ENCODE assay signal across 9 cellular contexts in the genomic region with DNA sequence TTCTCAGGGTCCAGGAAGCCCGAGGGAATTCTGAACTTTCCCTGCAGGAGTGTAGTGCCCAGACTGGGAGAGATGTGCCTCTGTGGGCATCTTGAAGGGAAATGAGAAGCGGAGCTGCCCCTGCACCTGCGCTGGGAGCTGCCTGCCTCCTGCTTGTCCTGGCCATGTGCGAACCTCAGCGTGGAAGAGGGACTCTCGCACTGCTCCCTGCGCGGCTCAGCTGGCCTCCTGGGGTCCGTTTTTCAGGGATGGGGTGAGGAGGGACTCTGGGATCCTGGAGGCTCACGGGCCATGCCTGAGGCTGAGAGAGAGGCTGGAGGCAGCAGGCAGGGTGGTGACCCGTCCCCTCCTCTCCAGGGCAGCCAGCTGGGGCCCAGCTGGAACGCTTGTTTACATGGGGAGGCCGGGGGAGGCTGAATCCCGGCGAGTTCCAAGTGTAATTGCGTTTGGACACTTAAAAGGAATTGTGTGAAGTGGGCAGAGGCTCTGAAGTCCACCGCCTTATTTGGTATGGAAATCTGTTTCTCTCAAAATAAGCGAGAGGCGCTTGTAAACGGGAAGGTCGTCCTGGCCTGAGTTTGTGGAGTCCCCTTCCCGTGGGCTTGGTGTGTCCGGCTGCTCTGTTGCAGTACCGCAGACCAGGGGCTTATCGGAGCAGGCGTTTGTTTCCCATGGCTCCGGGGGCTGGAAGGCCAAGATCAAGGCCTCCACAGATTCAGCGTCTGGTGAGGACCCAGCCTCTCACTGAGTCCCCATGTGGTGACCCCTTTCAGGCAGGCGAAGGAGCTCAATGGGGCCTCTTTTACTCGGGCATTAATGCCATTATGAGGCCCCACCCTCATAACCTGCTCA. TPM values are rescaled to one million over a fixed set of nuclear protein-coding genes. Genes with fewer than 3 reads are reported as not detected.
DNase-seq lines count a peak whose midpoint lies in the region; ATAC-seq and TF ChIP-seq lines count a peak whose summit lies in the region.
"Had no signal": no experiment of that assay in that cellular context is flagged by ENCODE, and none has a peak within 500 bp of the region (broad histone marks: within the 10 kb centered on the region; RNA-seq: fewer than 3 reads in every experiment).

No MANE protein-coding gene starts in this region.

- TF ChIP-seq CTCF in left lung (IDR thresholded peaks at IDR 0.05) (no peak), thyroid gland (IDR thresholded peaks at IDR 0.05) (no peak)

- ATAC-seq in left lung = peak; percentile 4
- ATAC-seq in naive thymus-derived CD4-positive, alpha-beta T cell = no peak

- TF ChIP-seq POLR2A in thyroid gland (IDR thresholded peaks at IDR 0.05) = no peak

- no peaks in the 10 kb centered on the region for H3K36me3 Mint-ChIP-seq in naive thymus-derived CD4-positive, alpha-beta T cell

- H3K36me3 ChIP-seq in MG63 (no peaks in the 10 kb centered on the region), left lung (no peaks in the 10 kb centered on the region), thyroid gland (no peaks in the 10 kb centered on the region)
- H3K36me3 ChIP-seq in naive thymus-derived CD4-positive, alpha-beta T cell (ENCODE audit: control insufficient read depth in 2 of 3, insufficient read depth in 3 of 3, low read length in 3 of 3) = no peaks in the 10 kb centered on the region

- POLR2A ChIA-PET in naive thymus-derived CD4-positive, alpha-beta T cell (lab: Charles Lee) = no interaction called here

- H3K27ac ChIP-seq in cingulate gyrus (ENCODE audit: low read depth, low read length) (peak overlapping the region; percentile 69), left lung (peak overlapping the region; percentile 2 to 72), thyroid gland (peak overlapping the region in 2 of 3 donors; percentile 29 to 54)
- no peak overlapping the region for H3K27ac ChIP-seq in naive thymus-derived CD4-positive, alpha-beta T cell (ENCODE audit: low read depth, low read length)

- DNase-seq in MG63 (peak; percentile 47), left lung (peak in 1 of 2 donors; percentile 75), thyroid gland (no peak), NCI-H1048 (lab: John Stamatoyannopoulos, UW) (no peak)
- DNase-seq in activated CD8-positive, alpha-beta memory T cell treated with anti-CD3 and anti-CD28 coated beads for 24 hours = no peak
- no peak for DNase-seq in naive thymus-derived CD4-positive, alpha-beta T cell
- DNase-seq: NCI-H187 had no signal

- H3K27me3 ChIP-seq in MG63 (no peaks in the 10 kb centered on the region), left lung (peaks cover 14 to 63% of the 10 kb centered on the region in 2 donors), thyroid gland (peaks cover 4% of the 10 kb centered on the region)
- H3K27me3 ChIP-seq in naive thymus-derived CD4-positive, alpha-beta T cell (ENCODE audit: control insufficient read depth in 2 of 2, insufficient read depth in 2 of 2, low read length in 2 of 2) = peaks cover 0 to 12% of the 10 kb centered on the region in 2 donors

- H3K4me3 ChIP-seq in MG63 (no peak overlapping the region), left lung (no peak overlapping the region), thyroid gland (replicated peaks in 1 of 3) (no peak overlapping the region)
- no peak overlapping the region for H3K4me3 ChIP-seq in naive thymus-derived CD4-positive, alpha-beta T cell (ENCODE audit: low read length)

- no peak overlapping the region for H3K4me3 Mint-ChIP-seq in naive thymus-derived CD4-positive, alpha-beta T cell

- H3K9me3 Mint-ChIP-seq in naive thymus-derived CD4-positive, alpha-beta T cell = no peaks in the 10 kb centered on the region

- H3K4me1 Mint-ChIP-seq in naive thymus-derived CD4-positive, alpha-beta T cell = peaks cover 0 to 11% (median 6%) of the 10 kb centered on the region in 7 donors

- peak overlapping the region in 1 of 9 donors; percentile 31 for H3K27ac Mint-ChIP-seq in naive thymus-derived CD4-positive, alpha-beta T cell

- intact Hi-C loops in left lung (cut with DNase I) (no loop called here), thyroid gland (cut with DNase I) (no loop called here)
- intact Hi-C loops in naive thymus-derived CD4-positive, alpha-beta T cell (cut with micrococcal nuclease) = no loop called here

- CTCF ChIA-PET in naive thymus-derived CD4-positive, alpha-beta T cell (lab: Charles Lee) = interaction anchor here (0.5 kb wide), 1 partner anchor 138 kb away, joined by 3 read pairs; no protein-coding TSS in a partner anchor

- H3K9me3 ChIP-seq in MG63 = no peaks in the 10 kb centered on the region
- H3K9me3 ChIP-seq in left lung = no peaks in the 10 kb centered on the region
- no peaks in the 10 kb centered on the region for H3K9me3 ChIP-seq in thyroid gland
- no peaks in the 10 kb centered on the region for H3K9me3 ChIP-seq in naive thymus-derived CD4-positive, alpha-beta T cell (ENCODE audit: control insufficient read depth in 2 of 3, low read length in 3 of 3)

- H3K27me3 Mint-ChIP-seq in naive thymus-derived CD4-positive, alpha-beta T cell = peaks cover 9 to 35% (median 16%) of the 10 kb centered on the region in 5 donors

- H3K4me1 ChIP-seq in left lung (peaks cover 7 to 33% of the 10 kb centered on the region in 2 donors), thyroid gland (peaks cover 0 to 22% of the 10 kb centered on the region in 2 donors)
- no peaks in the 10 kb centered on the region for H3K4me1 ChIP-seq in naive thymus-derived CD4-positive, alpha-beta T cell (ENCODE audit: control insufficient read depth in 2 of 2, insufficient read depth in 2 of 2, low read length in 2 of 2)

- 66 to 74% methylated on average over 21 to 22 of the region's 30 CpGs for WGBS in thyroid gland, 2 donors

RNA-seq across cellular contexts. Expression of a gene that starts 1.3 kb away (rescaled TPM):
- total RNA-seq in MG63 (2014; rRNA removed; shearing (Covaris generic); ENCODE audit: low replicate concordance) = 2.0 TPM in 1 of 2 replicates, not detected in the other
- total RNA-seq in left lung (10 to 100 TPM; 12.6 to 22.6 TPM), thyroid gland (1 to 10 TPM; 5.0 to 7.6 (median 6.6) TPM)
- total RNA-seq in naive thymus-derived CD4-positive, alpha-beta T cell = not detected
- polyA plus RNA-seq in naive thymus-derived CD4-positive, alpha-beta T cell = not detected
- polyA plus RNA-seq: neural cell had no signal

RNA-seq across cellular contexts. Expression of a gene that starts 33.5 kb away (rescaled TPM):
- not detected in 2 replicates for total RNA-seq in MG63 (2014; rRNA removed; shearing (Covaris generic); ENCODE audit: low replicate concordance)
- total RNA-seq in left lung (not detected), thyroid gland (not detected)
- total RNA-seq in naive thymus-derived CD4-positive, alpha-beta T cell = not detected
- polyA plus RNA-seq in naive thymus-derived CD4-positive, alpha-beta T cell = under 1 TPM in 1 of 2 donors, not detected in 1; 0.25 TPM
- polyA plus RNA-seq: neural cell had no signal

RNA-seq across cellular contexts. Expression of a gene that starts 34.4 kb away (rescaled TPM):
- 2.4 and 5.4 TPM in 2 replicates for total RNA-seq in MG63 (2014; rRNA removed; shearing (Covaris generic); ENCODE audit: low replicate concordance)
- total RNA-seq in left lung (10 to 100 TPM; 14.7 to 22.0 TPM), thyroid gland (10 to 100 TPM; 10.5 to 30.4 (median 13.7) TPM)
- total RNA-seq in naive thymus-derived CD4-positive, alpha-beta T cell = 10 to 100 TPM; 11.9 to 29.4 (median 21.3) TPM
- polyA plus RNA-seq in naive thymus-derived CD4-positive, alpha-beta T cell = 1 to 10 TPM; 3.3 to 5.4 TPM
